Comparison of ENCODE assay signal across 1 cellular context in the genomic region with DNA sequence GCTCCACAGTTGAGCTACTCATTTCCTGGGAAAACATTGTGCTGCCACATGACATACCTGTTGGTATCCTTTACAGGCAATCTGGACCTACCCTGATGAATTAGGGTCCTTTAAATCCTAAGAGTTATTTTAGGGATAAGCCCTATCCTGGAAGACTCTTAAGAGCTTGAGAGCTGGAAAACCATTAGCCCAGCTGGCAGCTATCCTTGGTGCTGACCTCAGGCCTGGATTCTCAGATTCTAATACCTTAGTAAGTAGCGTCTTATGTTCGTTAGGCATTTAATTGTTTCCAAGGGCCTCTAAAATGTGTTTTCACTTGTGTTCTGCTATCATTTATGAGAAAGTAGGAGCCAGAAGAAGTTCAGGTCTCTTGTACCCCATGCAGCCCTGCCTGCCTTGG.
TF ChIP-seq lines count a peak whose summit lies in the region.

No MANE protein-coding gene starts in this region.

TF ChIP-seq in SK-N-SH, 30 proteins besides CTCF, POLR2A, EP300 and RAD21:
- TF ChIP-seq, protein P1, sequence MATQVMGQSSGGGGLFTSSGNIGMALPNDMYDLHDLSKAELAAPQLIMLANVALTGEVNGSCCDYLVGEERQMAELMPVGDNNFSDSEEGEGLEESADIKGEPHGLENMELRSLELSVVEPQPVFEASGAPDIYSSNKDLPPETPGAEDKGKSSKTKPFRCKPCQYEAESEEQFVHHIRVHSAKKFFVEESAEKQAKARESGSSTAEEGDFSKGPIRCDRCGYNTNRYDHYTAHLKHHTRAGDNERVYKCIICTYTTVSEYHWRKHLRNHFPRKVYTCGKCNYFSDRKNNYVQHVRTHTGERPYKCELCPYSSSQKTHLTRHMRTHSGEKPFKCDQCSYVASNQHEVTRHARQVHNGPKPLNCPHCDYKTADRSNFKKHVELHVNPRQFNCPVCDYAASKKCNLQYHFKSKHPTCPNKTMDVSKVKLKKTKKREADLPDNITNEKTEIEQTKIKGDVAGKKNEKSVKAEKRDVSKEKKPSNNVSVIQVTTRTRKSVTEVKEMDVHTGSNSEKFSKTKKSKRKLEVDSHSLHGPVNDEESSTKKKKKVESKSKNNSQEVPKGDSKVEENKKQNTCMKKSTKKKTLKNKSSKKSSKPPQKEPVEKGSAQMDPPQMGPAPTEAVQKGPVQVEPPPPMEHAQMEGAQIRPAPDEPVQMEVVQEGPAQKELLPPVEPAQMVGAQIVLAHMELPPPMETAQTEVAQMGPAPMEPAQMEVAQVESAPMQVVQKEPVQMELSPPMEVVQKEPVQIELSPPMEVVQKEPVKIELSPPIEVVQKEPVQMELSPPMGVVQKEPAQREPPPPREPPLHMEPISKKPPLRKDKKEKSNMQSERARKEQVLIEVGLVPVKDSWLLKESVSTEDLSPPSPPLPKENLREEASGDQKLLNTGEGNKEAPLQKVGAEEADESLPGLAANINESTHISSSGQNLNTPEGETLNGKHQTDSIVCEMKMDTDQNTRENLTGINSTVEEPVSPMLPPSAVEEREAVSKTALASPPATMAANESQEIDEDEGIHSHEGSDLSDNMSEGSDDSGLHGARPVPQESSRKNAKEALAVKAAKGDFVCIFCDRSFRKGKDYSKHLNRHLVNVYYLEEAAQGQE (IDR thresholded peaks at IDR 0.05; ENCODE audit: low read depth, low read length) = peak; percentile 92
- TF ChIP-seq MXI1 (IDR thresholded peaks at IDR 0.05; ENCODE audit: low read depth, low read length) (no peak), CHD2 (IDR thresholded peaks at IDR 0.05; ENCODE audit: low read length, partially characterized antibody) (no peak)
- TF ChIP-seq, protein P2, sequence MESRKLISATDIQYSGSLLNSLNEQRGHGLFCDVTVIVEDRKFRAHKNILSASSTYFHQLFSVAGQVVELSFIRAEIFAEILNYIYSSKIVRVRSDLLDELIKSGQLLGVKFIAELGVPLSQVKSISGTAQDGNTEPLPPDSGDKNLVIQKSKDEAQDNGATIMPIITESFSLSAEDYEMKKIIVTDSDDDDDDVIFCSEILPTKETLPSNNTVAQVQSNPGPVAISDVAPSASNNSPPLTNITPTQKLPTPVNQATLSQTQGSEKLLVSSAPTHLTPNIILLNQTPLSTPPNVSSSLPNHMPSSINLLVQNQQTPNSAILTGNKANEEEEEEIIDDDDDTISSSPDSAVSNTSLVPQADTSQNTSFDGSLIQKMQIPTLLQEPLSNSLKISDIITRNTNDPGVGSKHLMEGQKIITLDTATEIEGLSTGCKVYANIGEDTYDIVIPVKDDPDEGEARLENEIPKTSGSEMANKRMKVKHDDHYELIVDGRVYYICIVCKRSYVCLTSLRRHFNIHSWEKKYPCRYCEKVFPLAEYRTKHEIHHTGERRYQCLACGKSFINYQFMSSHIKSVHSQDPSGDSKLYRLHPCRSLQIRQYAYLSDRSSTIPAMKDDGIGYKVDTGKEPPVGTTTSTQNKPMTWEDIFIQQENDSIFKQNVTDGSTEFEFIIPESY (IDR thresholded peaks at IDR 0.05; ENCODE audit: borderline replicate concordance, low read depth) = no peak
- TF ChIP-seq, protein P3, sequence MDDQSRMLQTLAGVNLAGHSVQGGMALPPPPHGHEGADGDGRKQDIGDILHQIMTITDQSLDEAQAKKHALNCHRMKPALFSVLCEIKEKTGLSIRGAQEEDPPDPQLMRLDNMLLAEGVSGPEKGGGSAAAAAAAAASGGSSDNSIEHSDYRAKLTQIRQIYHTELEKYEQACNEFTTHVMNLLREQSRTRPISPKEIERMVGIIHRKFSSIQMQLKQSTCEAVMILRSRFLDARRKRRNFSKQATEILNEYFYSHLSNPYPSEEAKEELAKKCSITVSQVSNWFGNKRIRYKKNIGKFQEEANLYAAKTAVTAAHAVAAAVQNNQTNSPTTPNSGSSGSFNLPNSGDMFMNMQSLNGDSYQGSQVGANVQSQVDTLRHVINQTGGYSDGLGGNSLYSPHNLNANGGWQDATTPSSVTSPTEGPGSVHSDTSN (IDR thresholded peaks at IDR 0.05) = no peak
